13 cellular contexts compared by ENCODE assay signal in the genomic region with DNA sequence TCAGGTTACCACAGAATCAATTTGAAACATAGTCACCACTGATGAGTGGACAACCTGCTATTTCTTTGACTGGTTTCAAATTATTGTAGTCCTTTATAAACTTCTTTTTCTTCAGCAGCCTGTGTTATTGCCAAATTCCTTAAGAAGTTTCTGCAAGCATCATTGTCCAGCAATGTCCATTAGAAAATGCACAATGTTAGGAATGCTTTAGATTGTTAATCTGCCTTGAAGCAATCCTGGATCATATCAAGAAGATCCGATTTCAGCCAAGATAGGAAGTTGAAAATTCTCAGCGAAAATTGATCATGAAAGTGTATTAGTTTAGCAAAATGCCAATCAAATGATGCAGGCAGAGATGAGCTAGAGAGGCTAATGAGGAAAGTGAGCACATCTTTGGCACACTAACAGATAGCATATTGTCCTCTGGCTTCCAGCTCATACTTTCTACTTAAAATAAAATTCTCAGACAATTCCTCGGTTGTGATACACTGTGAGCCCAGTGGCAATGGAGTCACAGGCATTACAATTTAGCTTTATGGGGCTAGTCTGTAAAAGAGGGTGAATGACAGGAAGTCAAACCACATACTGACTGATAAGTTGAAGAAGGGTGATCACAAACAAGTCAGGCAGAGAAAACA.
DNase-seq lines count a peak whose midpoint lies in the region; ATAC-seq and TF ChIP-seq lines count a peak whose summit lies in the region.
"Had no signal": no experiment of that assay in that cellular context is flagged by ENCODE, and none has a peak within 500 bp of the region (broad histone marks: within the 10 kb centered on the region; RNA-seq: fewer than 3 reads in every experiment).

No MANE protein-coding gene starts in this region.

- no peak for ATAC-seq in Right ventricle myocardium superior (ENCODE audit: poor library complexity)
- ATAC-seq in HG02571 (IDR thresholded peaks at IDR 0.05; ENCODE audit: unreplicated experiment), result no peak
- ATAC-seq: heart left ventricle, HepG2, mucosa of descending colon had no signal

- H3K4me3 Mint-ChIP-seq in chondrocyte (ENCODE audit: unreplicated experiment) (no peak overlapping the region), mesothelial cell of epicardium (no peak overlapping the region)

- intact Hi-C loops in Right ventricle myocardium superior (cut with DNase I), result no loop called here

- H3K27me3 Mint-ChIP-seq in chondrocyte (ENCODE audit: low read depth), result no peaks in the 10 kb centered on the region
- H3K27me3 Mint-ChIP-seq in mesothelial cell of epicardium (ENCODE audit: low read depth), result no peaks in the 10 kb centered on the region

- H3K9me3 Mint-ChIP-seq in chondrocyte (ENCODE audit: low read depth) (no peaks in the 10 kb centered on the region), mesothelial cell of epicardium (no peaks in the 10 kb centered on the region)

- H3K4me1 Mint-ChIP-seq in chondrocyte (ENCODE audit: low read depth), result peaks cover 21% of the 10 kb centered on the region
- H3K4me1 Mint-ChIP-seq in mesothelial cell of epicardium, result peaks cover 16% of the 10 kb centered on the region

- TF ChIP-seq CTCF in chondrocyte (IDR thresholded peaks at IDR 0.05), result no peak
- no peak for TF ChIP-seq CTCF in mesothelial cell of epicardium (IDR thresholded peaks at IDR 0.05; ENCODE audit: unreplicated experiment)

- DNase-seq in AG20443 (ENCODE audit: low spot score), result peak; percentile 49
- peak; percentile 57 for DNase-seq in M059J (ENCODE audit: low read depth)
- no peak for DNase-seq in chondrocyte (ENCODE audit: low spot score)
- DNase-seq in mesothelial cell of epicardium (ENCODE audit: low spot score in 2 of 2, unreplicated experiment in 2 of 2), result no peak
- no peak for DNase-seq in Right ventricle myocardium superior
- no peak for DNase-seq in NCI-H446 treated with DMSO at 0.1 percent for 48 hours (lab: John Stamatoyannopoulos, UW)
- DNase-seq in GF-D8 (lab: John Stamatoyannopoulos, UW), result no peak
- DNase-seq: activated CD4-positive, CD25-positive, alpha-beta regulatory T cell; heart left ventricle; mucosa of descending colon; spleen had no signal

- peak overlapping the region; percentile 83 for H3K27ac Mint-ChIP-seq in chondrocyte (ENCODE audit: unreplicated experiment)
- H3K27ac Mint-ChIP-seq in mesothelial cell of epicardium, result peak overlapping the region; percentile 31

- H3K36me3 Mint-ChIP-seq in chondrocyte (ENCODE audit: low read depth) (no peaks in the 10 kb centered on the region), mesothelial cell of epicardium (no peaks in the 10 kb centered on the region)

Comparison
In these comparisons a context has a peak if more than half of its experiments do, and no peak if none do; other contexts are left out.
1. DNase-seq: peak in AG20443 (single experiment) and M059J (single experiment); none in chondrocyte (single experiment), mesothelial cell of epicardium (0 of 2), Right ventricle myocardium superior (single experiment), NCI-H446 treated with DMSO at 0.1 percent for 48 hours (single experiment) and GF-D8 (single experiment).